1 cellular context compared by ENCODE assay signal in genomic region chr14:20343092-20343854, GRCh38.
TF ChIP-seq lines count a peak whose summit lies in the region.

Gene PARP2, plus strand, starts transcription at chr14:20343635. Its CDS starts 7 bp downstream, at chr14:20343642.

TF ChIP-seq in HepG2, 621 proteins besides CTCF, POLR2A, EP300 and RAD21 (continued from another document and continues in another):
- no peak; the same call in 1 of the 2 replicates for TF ChIP-seq MXD4 (CRISPR knock-in tag; IDR thresholded peaks at IDR 0.05)
- TF ChIP-seq CCAR2 (optimal IDR thresholded peaks at IDR 0.05; ENCODE audit: low read depth, low read length) = peak; percentile 67
- TF ChIP-seq ZFAT (CRISPR knock-in tag; conservative IDR thresholded peaks at IDR 0.05) = no peak
- TF ChIP-seq, protein P1, sequence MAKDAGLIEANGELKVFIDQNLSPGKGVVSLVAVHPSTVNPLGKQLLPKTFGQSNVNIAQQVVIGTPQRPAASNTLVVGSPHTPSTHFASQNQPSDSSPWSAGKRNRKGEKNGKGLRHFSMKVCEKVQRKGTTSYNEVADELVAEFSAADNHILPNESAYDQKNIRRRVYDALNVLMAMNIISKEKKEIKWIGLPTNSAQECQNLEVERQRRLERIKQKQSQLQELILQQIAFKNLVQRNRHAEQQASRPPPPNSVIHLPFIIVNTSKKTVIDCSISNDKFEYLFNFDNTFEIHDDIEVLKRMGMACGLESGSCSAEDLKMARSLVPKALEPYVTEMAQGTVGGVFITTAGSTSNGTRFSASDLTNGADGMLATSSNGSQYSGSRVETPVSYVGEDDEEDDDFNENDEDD (CRISPR knock-in tag; IDR thresholded peaks at IDR 0.05; ENCODE audit: borderline replicate concordance) = peak; percentile 99
- TF ChIP-seq ZNF766 (CRISPR knock-in tag; IDR thresholded peaks at IDR 0.05; ENCODE audit: borderline replicate concordance) = no peak; the same call in 1 of the 2 replicates
- TF ChIP-seq ZNF598 (CRISPR knock-in tag; IDR thresholded peaks at IDR 0.05; ENCODE audit: borderline replicate concordance) = peak; percentile 89
- TF ChIP-seq, protein P2, sequence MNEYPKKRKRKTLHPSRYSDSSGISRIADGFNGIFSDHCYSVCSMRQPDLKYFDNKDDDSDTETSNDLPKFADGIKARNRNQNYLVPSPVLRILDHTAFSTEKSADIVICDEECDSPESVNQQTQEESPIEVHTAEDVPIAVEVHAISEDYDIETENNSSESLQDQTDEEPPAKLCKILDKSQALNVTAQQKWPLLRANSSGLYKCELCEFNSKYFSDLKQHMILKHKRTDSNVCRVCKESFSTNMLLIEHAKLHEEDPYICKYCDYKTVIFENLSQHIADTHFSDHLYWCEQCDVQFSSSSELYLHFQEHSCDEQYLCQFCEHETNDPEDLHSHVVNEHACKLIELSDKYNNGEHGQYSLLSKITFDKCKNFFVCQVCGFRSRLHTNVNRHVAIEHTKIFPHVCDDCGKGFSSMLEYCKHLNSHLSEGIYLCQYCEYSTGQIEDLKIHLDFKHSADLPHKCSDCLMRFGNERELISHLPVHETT (CRISPR knock-in tag; conservative IDR thresholded peaks at IDR 0.05) = peak; percentile 81
- no peak for TF ChIP-seq NFE2 (CRISPR knock-in tag; IDR thresholded peaks at IDR 0.05)
- TF ChIP-seq, protein P3, sequence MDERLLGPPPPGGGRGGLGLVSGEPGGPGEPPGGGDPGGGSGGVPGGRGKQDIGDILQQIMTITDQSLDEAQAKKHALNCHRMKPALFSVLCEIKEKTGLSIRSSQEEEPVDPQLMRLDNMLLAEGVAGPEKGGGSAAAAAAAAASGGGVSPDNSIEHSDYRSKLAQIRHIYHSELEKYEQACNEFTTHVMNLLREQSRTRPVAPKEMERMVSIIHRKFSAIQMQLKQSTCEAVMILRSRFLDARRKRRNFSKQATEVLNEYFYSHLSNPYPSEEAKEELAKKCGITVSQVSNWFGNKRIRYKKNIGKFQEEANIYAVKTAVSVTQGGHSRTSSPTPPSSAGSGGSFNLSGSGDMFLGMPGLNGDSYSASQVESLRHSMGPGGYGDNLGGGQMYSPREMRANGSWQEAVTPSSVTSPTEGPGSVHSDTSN (CRISPR knock-in tag; IDR thresholded peaks at IDR 0.05) = peak; percentile 80
- peak; percentile 87 for TF ChIP-seq ZSCAN9 (CRISPR knock-in tag; IDR thresholded peaks at IDR 0.05; ENCODE audit: borderline replicate concordance)
- TF ChIP-seq ZNF274 (CRISPR knock-in tag; IDR thresholded peaks at IDR 0.05) = peak; percentile 98
- no peak; the same call in 1 of the 2 replicates for TF ChIP-seq ZNF790 (CRISPR knock-in tag; IDR thresholded peaks at IDR 0.05; ENCODE audit: borderline replicate concordance)
- TF ChIP-seq GZF1 (CRISPR knock-in tag; IDR thresholded peaks at IDR 0.05) = no peak; the same call in 1 of the 2 replicates
- peak; percentile 98 for TF ChIP-seq ZNF343 (CRISPR knock-in tag; IDR thresholded peaks at IDR 0.05)
- TF ChIP-seq KAT7 (CRISPR knock-in tag; IDR thresholded peaks at IDR 0.05; ENCODE audit: borderline replicate concordance) = peak; percentile 87
- peak; percentile 81; the same call in 1 of the 2 replicates for TF ChIP-seq SAFB2 (CRISPR knock-in tag; IDR thresholded peaks at IDR 0.05; ENCODE audit: borderline replicate concordance, low read depth)
- peak; percentile 84 for TF ChIP-seq GABPB1 (CRISPR knock-in tag; IDR thresholded peaks at IDR 0.05)
- TF ChIP-seq RFXANK (CRISPR knock-in tag; IDR thresholded peaks at IDR 0.05) = no peak; the same call in 1 of the 2 replicates
- no peak for TF ChIP-seq MZF1 (CRISPR knock-in tag; IDR thresholded peaks at IDR 0.05; ENCODE audit: borderline replicate concordance)
- TF ChIP-seq PRPF4 (IDR thresholded peaks at IDR 0.05; ENCODE audit: low read depth, low read length, poor library complexity, severe bottlenecking) = no peak
- no peak for TF ChIP-seq JARID2 (CRISPR knock-in tag; IDR thresholded peaks at IDR 0.05; ENCODE audit: insufficient replicate concordance)
- TF ChIP-seq JUN (CRISPR knock-in tag; IDR thresholded peaks at IDR 0.05) = peak; percentile 93; the same call in 1 of the 2 replicates
- TF ChIP-seq SIN3A (IDR thresholded peaks at IDR 0.05; ENCODE audit: borderline replicate concordance, low read depth, low read length) = no peak; the same call in 1 of the 2 replicates
- TF ChIP-seq NFIB (CRISPR knock-in tag; IDR thresholded peaks at IDR 0.05; ENCODE audit: borderline replicate concordance) = no peak
- TF ChIP-seq MIER3 (CRISPR knock-in tag; IDR thresholded peaks at IDR 0.05; ENCODE audit: borderline replicate concordance) = peak; percentile 95
- TF ChIP-seq NFAT5 (CRISPR knock-in tag; IDR thresholded peaks at IDR 0.05) = no peak; the same call in 1 of the 2 replicates
- peak; percentile 96 for TF ChIP-seq CREM (IDR thresholded peaks at IDR 0.05)
- TF ChIP-seq CREM (CRISPR knock-in tag; IDR thresholded peaks at IDR 0.05) = peak; percentile 81
- no peak for TF ChIP-seq FOSL1 (CRISPR knock-in tag; IDR thresholded peaks at IDR 0.05; ENCODE audit: borderline replicate concordance)
- peak; percentile 94 for TF ChIP-seq CHD2 (IDR thresholded peaks at IDR 0.05; ENCODE audit: low read depth, low read length)
- TF ChIP-seq HMG20B (CRISPR knock-in tag; conservative IDR thresholded peaks at IDR 0.05) = 0 out of 2 replicates have a peak, but pooled peaks have one; percentile 11
- TF ChIP-seq ZSCAN30 (CRISPR knock-in tag; IDR thresholded peaks at IDR 0.05) = peak; percentile 46; the same call in 1 of the 2 replicates
- TF ChIP-seq ZNF782 (CRISPR knock-in tag; IDR thresholded peaks at IDR 0.05; ENCODE audit: borderline replicate concordance) = peak; percentile 84; the same call in 1 of the 2 replicates
- peak; percentile 81; the same call in 1 of the 2 replicates for TF ChIP-seq POLR2AphosphoS2 (IDR thresholded peaks at IDR 0.05; ENCODE audit: low read depth, low read length)
- peak; percentile 93 for TF ChIP-seq KLF12 (CRISPR knock-in tag; IDR thresholded peaks at IDR 0.05; ENCODE audit: borderline replicate concordance)
- TF ChIP-seq ZNF33B (CRISPR knock-in tag; IDR thresholded peaks at IDR 0.05) = peak; percentile 81; the same call in 1 of the 2 replicates
- TF ChIP-seq HMG20A (CRISPR knock-in tag; IDR thresholded peaks at IDR 0.05; ENCODE audit: borderline replicate concordance) = peak; percentile 61; the same call in 1 of the 2 replicates
- TF ChIP-seq, protein P4, sequence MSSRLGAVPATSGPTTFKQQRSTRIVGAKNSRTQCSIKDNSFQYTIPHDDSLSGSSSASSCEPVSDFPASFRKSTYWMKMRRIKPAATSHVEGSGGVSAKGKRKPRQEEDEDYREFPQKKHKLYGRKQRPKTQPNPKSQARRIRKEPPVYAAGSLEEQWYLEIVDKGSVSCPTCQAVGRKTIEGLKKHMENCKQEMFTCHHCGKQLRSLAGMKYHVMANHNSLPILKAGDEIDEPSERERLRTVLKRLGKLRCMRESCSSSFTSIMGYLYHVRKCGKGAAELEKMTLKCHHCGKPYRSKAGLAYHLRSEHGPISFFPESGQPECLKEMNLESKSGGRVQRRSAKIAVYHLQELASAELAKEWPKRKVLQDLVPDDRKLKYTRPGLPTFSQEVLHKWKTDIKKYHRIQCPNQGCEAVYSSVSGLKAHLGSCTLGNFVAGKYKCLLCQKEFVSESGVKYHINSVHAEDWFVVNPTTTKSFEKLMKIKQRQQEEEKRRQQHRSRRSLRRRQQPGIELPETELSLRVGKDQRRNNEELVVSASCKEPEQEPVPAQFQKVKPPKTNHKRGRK (CRISPR knock-in tag; IDR thresholded peaks at IDR 0.05) = no peak
- no peak for TF ChIP-seq MLLT10 (CRISPR knock-in tag; IDR thresholded peaks at IDR 0.05)
- TF ChIP-seq, protein P5, sequence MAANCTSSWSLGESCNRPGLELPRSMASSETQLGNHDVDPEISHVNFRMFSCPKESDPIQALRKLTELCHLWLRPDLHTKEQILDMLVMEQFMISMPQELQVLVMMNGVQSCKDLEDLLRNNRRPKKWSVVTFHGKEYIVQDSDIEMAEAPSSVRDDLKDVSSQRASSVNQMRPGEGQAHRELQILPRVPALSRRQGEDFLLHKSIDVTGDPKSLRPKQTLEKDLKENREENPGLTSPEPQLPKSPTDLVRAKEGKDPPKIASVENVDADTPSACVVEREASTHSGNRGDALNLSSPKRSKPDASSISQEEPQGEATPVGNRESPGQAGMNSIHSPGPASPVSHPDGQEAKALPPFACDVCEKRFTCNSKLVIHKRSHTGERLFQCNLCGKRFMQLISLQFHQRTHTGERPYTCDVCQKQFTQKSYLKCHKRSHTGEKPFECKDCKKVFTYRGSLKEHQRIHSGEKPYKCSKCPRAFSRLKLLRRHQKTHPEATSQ (CRISPR knock-in tag; IDR thresholded peaks at IDR 0.05; ENCODE audit: borderline replicate concordance) = peak; percentile 98
- TF ChIP-seq ZNF557 (CRISPR knock-in tag; IDR thresholded peaks at IDR 0.05) = no peak; the same call in 1 of the 2 replicates
- no peak for TF ChIP-seq GABPA (IDR thresholded peaks at IDR 0.05; ENCODE audit: low read depth, low read length)
- TF ChIP-seq GABPA (CRISPR knock-in tag; IDR thresholded peaks at IDR 0.05; ENCODE audit: low read depth) = peak; percentile 75
- TF ChIP-seq ZNF251 (CRISPR knock-in tag; IDR thresholded peaks at IDR 0.05) = 0 out of 2 replicates have a peak, but pooled peaks have one; percentile 48
- TF ChIP-seq THYN1 (CRISPR knock-in tag; IDR thresholded peaks at IDR 0.05; ENCODE audit: borderline replicate concordance, low read depth) = peak; percentile 70; the same call in 1 of the 2 replicates
- TF ChIP-seq DNMT3B (CRISPR knock-in tag; conservative IDR thresholded peaks at IDR 0.05) = no peak
- TF ChIP-seq SMAD1 (CRISPR knock-in tag; IDR thresholded peaks at IDR 0.05; ENCODE audit: borderline replicate concordance, low read depth) = 0 out of 2 replicates have a peak, but pooled peaks have one; percentile 86
- TF ChIP-seq ZNF3 (CRISPR knock-in tag; IDR thresholded peaks at IDR 0.05) = no peak
- TF ChIP-seq ZNF235 (CRISPR knock-in tag; IDR thresholded peaks at IDR 0.05; ENCODE audit: borderline replicate concordance) = no peak; the same call in 1 of the 2 replicates
- peak; percentile 28 to 34; a peak in 1 of 4 replicates for TF ChIP-seq NR2F1 (CRISPR knock-in tag; IDR thresholded peaks at IDR 0.05)
- TF ChIP-seq FOSL2 (CRISPR knock-in tag; IDR thresholded peaks at IDR 0.05) = peak; percentile 83
- no peak for TF ChIP-seq SMARCC2 (IDR thresholded peaks at IDR 0.05)
- TF ChIP-seq, protein P6, sequence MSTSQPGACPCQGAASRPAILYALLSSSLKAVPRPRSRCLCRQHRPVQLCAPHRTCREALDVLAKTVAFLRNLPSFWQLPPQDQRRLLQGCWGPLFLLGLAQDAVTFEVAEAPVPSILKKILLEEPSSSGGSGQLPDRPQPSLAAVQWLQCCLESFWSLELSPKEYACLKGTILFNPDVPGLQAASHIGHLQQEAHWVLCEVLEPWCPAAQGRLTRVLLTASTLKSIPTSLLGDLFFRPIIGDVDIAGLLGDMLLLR (CRISPR knock-in tag; IDR thresholded peaks at IDR 0.05) = 0 out of 2 replicates have a peak, but pooled peaks have one; percentile 57
- TF ChIP-seq SRSF1 (optimal IDR thresholded peaks at IDR 0.05; ENCODE audit: low read depth, low read length) = no peak
- peak; percentile 85 for TF ChIP-seq ZNF12 (CRISPR knock-in tag; IDR thresholded peaks at IDR 0.05)
- TF ChIP-seq, protein P7, sequence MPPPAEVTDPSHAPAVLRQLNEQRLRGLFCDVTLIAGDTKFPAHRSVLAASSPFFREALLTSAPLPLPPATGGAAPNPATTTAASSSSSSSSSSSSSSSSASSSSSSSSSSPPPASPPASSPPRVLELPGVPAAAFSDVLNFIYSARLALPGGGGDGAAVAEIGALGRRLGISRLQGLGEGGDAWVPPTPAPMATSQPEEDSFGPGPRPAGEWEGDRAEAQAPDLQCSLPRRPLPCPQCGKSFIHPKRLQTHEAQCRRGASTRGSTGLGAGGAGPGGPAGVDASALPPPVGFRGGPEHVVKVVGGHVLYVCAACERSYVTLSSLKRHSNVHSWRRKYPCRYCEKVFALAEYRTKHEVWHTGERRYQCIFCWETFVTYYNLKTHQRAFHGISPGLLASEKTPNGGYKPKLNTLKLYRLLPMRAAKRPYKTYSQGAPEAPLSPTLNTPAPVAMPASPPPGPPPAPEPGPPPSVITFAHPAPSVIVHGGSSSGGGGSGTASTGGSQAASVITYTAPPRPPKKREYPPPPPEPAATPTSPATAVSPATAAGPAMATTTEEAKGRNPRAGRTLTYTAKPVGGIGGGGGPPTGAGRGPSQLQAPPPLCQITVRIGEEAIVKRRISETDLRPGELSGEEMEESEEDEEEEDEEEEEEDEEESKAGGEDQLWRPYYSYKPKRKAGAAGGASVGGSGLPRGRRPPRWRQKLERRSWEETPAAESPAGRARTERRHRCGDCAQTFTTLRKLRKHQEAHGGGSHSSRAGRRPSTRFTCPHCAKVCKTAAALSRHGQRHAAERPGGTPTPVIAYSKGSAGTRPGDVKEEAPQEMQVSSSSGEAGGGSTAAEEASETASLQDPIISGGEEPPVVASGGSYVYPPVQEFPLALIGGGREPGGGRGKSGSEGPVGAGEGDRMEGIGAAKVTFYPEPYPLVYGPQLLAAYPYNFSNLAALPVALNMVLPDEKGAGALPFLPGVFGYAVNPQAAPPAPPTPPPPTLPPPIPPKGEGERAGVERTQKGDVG (CRISPR knock-in tag; IDR thresholded peaks at IDR 0.05; ENCODE audit: borderline replicate concordance) = peak; percentile 12; the same call in 1 of the 2 replicates
